In genomic region chr20:50194831-50195523, GRCh38 we compare ENCODE assay signal across 11 cellular contexts. TPM values are rescaled to one million over a fixed set of nuclear protein-coding genes. Genes with fewer than 3 reads are reported as not detected.
A peak's percentile ranks its signal among the peaks of the same experiment; 100 is the strongest.
DNase-seq lines count a peak whose midpoint lies in the region; ATAC-seq, FAIRE-seq and TF ChIP-seq lines count a peak whose summit lies in the region.
"Had no signal": no experiment of that assay in that cellular context is flagged by ENCODE, and none has a peak within 500 bp of the region (broad histone marks: within the 10 kb centered on the region; RNA-seq: fewer than 3 reads in every experiment).

No MANE protein-coding gene starts in this region.

- peaks cover 18% of the 10 kb centered on the region for H3K36me3 ChIP-seq in K562 (ENCODE audit: control insufficient read depth, insufficient read depth, low read length)
- H3K36me3 ChIP-seq in mesendoderm (ENCODE audit: control insufficient read depth, insufficient read depth, low read length) = no peaks in the 10 kb centered on the region
- no peaks in the 10 kb centered on the region for H3K36me3 ChIP-seq in uterus

- H2BK120ac ChIP-seq in mesendoderm (ENCODE audit: low read depth, low read length) = no peak overlapping the region

- TF ChIP-seq EP300 in K562 (IDR thresholded peaks at IDR 0.05; ENCODE audit: low read length) = no peak

- H3K4ac ChIP-seq in mesendoderm (ENCODE audit: low read depth, low read length) = no peak overlapping the region

- no peak overlapping the region for H4K8ac ChIP-seq in mesendoderm (ENCODE audit: low read depth, low read length)

- H3K27ac ChIP-seq in right cardiac atrium (ENCODE audit: low read length) (peak overlapping the region; percentile 38), K562 (ENCODE audit: extremely low read depth, low read depth, low read length) (peak overlapping the region; percentile 4; the same call in 1 of the 3 replicates), mesendoderm (ENCODE audit: low read depth, low read length) (no peak overlapping the region), uterus (peak overlapping the region; percentile 100)

- H2BK15ac ChIP-seq in mesendoderm (replicated peaks; ENCODE audit: low read depth) = no peak overlapping the region

- H3K9ac ChIP-seq in K562 (ENCODE audit: insufficient read depth in 1 of 2, low read depth in 2 of 2, low read length in 2 of 2) (peak overlapping the region in 1 of 2 experiments; percentile 95; a peak in 2 of 4 replicates), mesendoderm (ENCODE audit: low read length) (no peak overlapping the region)

- H3K79me1 ChIP-seq in mesendoderm (ENCODE audit: low read length) = peaks cover 16% of the 10 kb centered on the region

- ATAC-seq in right cardiac atrium = no peak
- ATAC-seq in left ventricle myocardium superior = no peak
- peak; percentile 2 for ATAC-seq in K562
- no peak for ATAC-seq in GM21723 (IDR thresholded peaks at IDR 0.05; ENCODE audit: unreplicated experiment)
- no peak for ATAC-seq in HG03196 (IDR thresholded peaks at IDR 0.05; ENCODE audit: unreplicated experiment)
- ATAC-seq in HG03457 (IDR thresholded peaks at IDR 0.05; ENCODE audit: unreplicated experiment) = no peak
- ATAC-seq: activated CD4-positive, CD25-positive, alpha-beta regulatory T cell treated with anti-CD3 and anti-CD28 coated beads, Interleukin-2, amount 50 U/mL, for 24 hours; effector memory CD8-positive, alpha-beta T cell had no signal

- no peak overlapping the region for H3K23ac ChIP-seq in mesendoderm (ENCODE audit: low read length)

- H3K4me1 ChIP-seq in right cardiac atrium (ENCODE audit: control insufficient read depth, insufficient read depth, low read length) = peaks cover 12% of the 10 kb centered on the region
- peaks cover 42 to 71% of the 10 kb centered on the region in 2 experiments for H3K4me1 ChIP-seq in K562 (replicated peaks in 1 of 2; ENCODE audit: control insufficient read depth in 2 of 2, insufficient read depth in 2 of 2, low read length in 2 of 2)
- peaks cover 16% of the 10 kb centered on the region for H3K4me1 ChIP-seq in mesendoderm (ENCODE audit: control insufficient read depth, low read depth, low read length)
- H3K4me1 ChIP-seq in uterus = peaks cover 0 to 2% of the 10 kb centered on the region in 2 donors

- TF ChIP-seq POLR2A in K562 (conservative IDR thresholded peaks at IDR 0.05) = 0 out of 2 replicates have a peak, but pooled peaks have one; percentile 23
- no peak for TF ChIP-seq POLR2A in uterus (IDR thresholded peaks at IDR 0.05)

- peaks cover 16% of the 10 kb centered on the region; the same call in 1 of the 2 replicates for H4K20me1 ChIP-seq in K562 (replicated peaks; ENCODE audit: control insufficient read depth, insufficient read depth, low read length)

- DNase-seq in right cardiac atrium = peak in 2 of 3 donors; percentile 52 to 58
- no peak for DNase-seq in left ventricle myocardium superior
- peak in 1 of 4 experiments; percentile 46 for DNase-seq in K562 (ENCODE audit: extremely low read depth in 1 of 4, low spot score in 3 of 4)
- peak; percentile 53 for DNase-seq in mesendoderm
- no peak for DNase-seq in uterus
- DNase-seq: effector memory CD8-positive, alpha-beta T cell; NCI-H2107 had no signal

- no TSS peak for BruUV-seq in K562 (replicated peaks; lab: Mats Ljungman, UMichigan)

- H2AFZ ChIP-seq in K562 (ENCODE audit: low read depth, low read length) = no peak overlapping the region

- intact Hi-C loops in right cardiac atrium (cut with DNase I) = loop anchor here (5.0 to 10.0 kb wide), 6 partner anchors 80 to 202 kb away; no protein-coding TSS in a partner anchor
- intact Hi-C loops in left ventricle myocardium superior (cut with micrococcal nuclease) = no loop called here
- intact Hi-C loops in K562 (cut with micrococcal nuclease) = loop anchor here (5.0 kb wide), 1 partner anchor 97 kb away; no protein-coding TSS in a partner anchor
- intact Hi-C loops in uterus (cut with DNase I; ENCODE audit: low total_unique reads) = loop anchor here (10.0 kb wide), 1 partner anchor 90 kb away; no protein-coding TSS in a partner anchor

- H3K4me3 ChIP-seq in right cardiac atrium (ENCODE audit: low read length) = no peak overlapping the region
- H3K4me3 ChIP-seq in K562 = no peak overlapping the region
- no peak overlapping the region for H3K4me3 ChIP-seq in mesendoderm (ENCODE audit: low read length)
- peak overlapping the region; percentile 56 to 97 for H3K4me3 ChIP-seq in uterus

- no peak overlapping the region for H3K18ac ChIP-seq in mesendoderm (ENCODE audit: low read length)

- H3K56ac ChIP-seq in mesendoderm (ENCODE audit: low read length) = no peak overlapping the region

- TF ChIP-seq RAD21 in K562 (CRISPR knock-in tag; conservative IDR thresholded peaks at IDR 0.05 in 1 of 2, IDR thresholded peaks at IDR 0.05 in 1 of 2) = no peak

- H3K79me2 ChIP-seq in K562 (ENCODE audit: control insufficient read depth, insufficient read depth, low read length) (peaks cover 41% of the 10 kb centered on the region), mesendoderm (ENCODE audit: control insufficient read depth, insufficient read depth, low read length) (peaks cover 20% of the 10 kb centered on the region)

- no peaks in the 10 kb centered on the region for H3K9me3 ChIP-seq in right cardiac atrium (ENCODE audit: control insufficient read depth, low read length)
- no peaks in the 10 kb centered on the region; the same call in 1 of the 2 replicates for H3K9me3 ChIP-seq in K562 (replicated peaks; ENCODE audit: control insufficient read depth, insufficient read depth, low read depth, low read length)
- H3K9me3 ChIP-seq in uterus = no peaks in the 10 kb centered on the region

- H3K27me3 ChIP-seq in right cardiac atrium (ENCODE audit: control insufficient read depth, insufficient read depth) (no peaks in the 10 kb centered on the region), K562 (ENCODE audit: control insufficient read depth in 2 of 2, insufficient read depth in 2 of 2, low read length in 2 of 2) (no peaks in the 10 kb centered on the region), mesendoderm (ENCODE audit: insufficient read depth, low read length, poor library complexity) (no peaks in the 10 kb centered on the region), uterus (no peaks in the 10 kb centered on the region)

- CTCF ChIA-PET in K562 (lab: Yijun Ruan, JAX; ENCODE audit: low intra/inter-chr PET ratio) = no interaction called here

- TF ChIP-seq CTCF in K562 (IDR thresholded peaks at IDR 0.05 in 2 of 3, conservative IDR thresholded peaks at IDR 0.05 in 1 of 3; ENCODE audit: insufficient read depth in 2 of 3, low read depth in 1 of 3, low read length in 3 of 3) (no peak), uterus (IDR thresholded peaks at IDR 0.05) (no peak)

- POLR2A ChIA-PET in K562 (lab: Yijun Ruan, JAX) = interaction anchor here (0.6 to 2.4 kb wide), 14 partner anchors 8 to 763 kb away, joined by 3 to 17 read pairs (median 4); partner anchors contain the start of gene DPM1

- 74% methylated on average over 8 of the region's 8 CpGs for WGBS in right cardiac atrium
- WGBS in K562 (ENCODE audit: insufficient coverage, low coverage, missing lambda C conversion rate) = 41% methylated on average over 8 of the region's 8 CpGs
- no CpG with 5 or more reads among the region's 8 CpGs for WGBS in mesendoderm (ENCODE audit: extremely low coverage, insufficient coverage, low lambda C conversion rate)

- H2AK5ac ChIP-seq in mesendoderm (ENCODE audit: low read length) = no peak overlapping the region

- peak overlapping the region; percentile 96 for H3K4me2 ChIP-seq in K562 (ENCODE audit: insufficient read depth, low read length)
- H3K4me2 ChIP-seq in mesendoderm (ENCODE audit: low read length) = no peak overlapping the region

- peak; percentile 72 for FAIRE-seq in K562 (lab: Jason Lieb, UNC)

- no peak overlapping the region for H2BK5ac ChIP-seq in mesendoderm (ENCODE audit: low read length)

- peaks cover 12% of the 10 kb centered on the region for H3K9me1 ChIP-seq in K562 (ENCODE audit: control insufficient read depth, insufficient read depth, low read length)

- no peak overlapping the region for H4K5ac ChIP-seq in mesendoderm (ENCODE audit: low read length)

- in situ Hi-C loops in K562 (cut with MboI) = no loop called here

RNA-seq across cellular contexts. Expression of gene CEBPB, which starts 4.3 kb away (rescaled TPM):
- 10 to 100 TPM; 46.2 to 92.4 (median 64.3) TPM for total RNA-seq in right cardiac atrium
- 16.4 TPM for polyA plus RNA-seq in right cardiac atrium
- total RNA-seq in left ventricle myocardium superior = 59.4 TPM
- 3.3 and 9.2 TPM in 2 replicates for total RNA-seq in K562 (2011; cell fraction: chromatin; rRNA removed; ENCODE audit: low replicate concordance)
- 18.3 and 19.3 TPM in 2 replicates for total RNA-seq in K562 (2011; cell fraction: nucleolus; rRNA removed)
- 8.7 and 9.0 TPM in 2 replicates for total RNA-seq in K562 (2011; cell fraction: nucleoplasm; rRNA removed)
- total RNA-seq in K562 (2014; rRNA removed) = 41.7 and 51.5 TPM in 2 replicates
- 8.1 and 8.3 TPM in 2 replicates for total RNA-seq in K562 (2014; rRNA removed; fragmentation: Illumina TruSeq; extraction: Trizol)
- total RNA-seq in K562 (2015; rRNA removed; fragmentation: Illumina TruSeq; extraction: Trizol) = 5.7 and 6.6 TPM in 2 replicates
- 68.2 and 72.6 TPM in 2 replicates for total RNA-seq in K562 (2021)
- 7.8 and 10.8 TPM in 2 replicates for polyA plus RNA-seq in K562 (2011; rRNA removed)
- polyA plus RNA-seq in K562 (2011; cell fraction: cytosol; rRNA removed) = 12.1 and 32.2 TPM in 2 replicates
- polyA plus RNA-seq in K562 (2011; cell fraction: nucleus; rRNA removed) = 15.5 and 18.1 TPM in 2 replicates
- 16.9 and 44.3 TPM in 2 replicates for polyA plus RNA-seq in K562 (2012)
- 4.6 and 6.8 TPM in 2 replicates for polyA plus RNA-seq in K562 (2014; fragmentation: Illumina TruSeq; extraction: Trizol)
- 1 to 10 TPM; 1.2 to 1.5 TPM for polyA plus RNA-seq in K562 (2014; fragmentation: Nextera tagmentation; extraction: Ambion mirVana)
- polyA plus RNA-seq in K562 (2014; rRNA removed) = 47.7 and 57.9 TPM in 2 replicates
- polyA minus RNA-seq in K562 (2011; rRNA and poly(A)+ RNA removed) = 1.3 and 1.5 TPM in 2 replicates
- 10.1 and 19.9 TPM in 2 replicates for polyA minus RNA-seq in K562 (2011; cell fraction: cytosol; rRNA and poly(A)+ RNA removed)
- polyA minus RNA-seq in K562 (2011; cell fraction: nucleus; rRNA and poly(A)+ RNA removed) = 9.3 and 11.7 TPM in 2 replicates
- polyA plus RNA-seq in mesendoderm (2013, experiment 1 of 2) = 22.5 TPM
- polyA plus RNA-seq in mesendoderm (2013, experiment 2 of 2) = 22.8 TPM
- 100 to 1,000 TPM in 1 of 4 donors, 10 to 100 TPM in 3; 15.6 to 100 (median 59.9) TPM for total RNA-seq in uterus

RNA-seq across cellular contexts. Expression of gene PEDS1, which starts 41.5 kb away (rescaled TPM):
- total RNA-seq in right cardiac atrium = 10 to 100 TPM; 19.3 to 25.2 (median 21.6) TPM
- polyA plus RNA-seq in right cardiac atrium = 26.8 TPM
- total RNA-seq in left ventricle myocardium superior = 31.1 TPM
- 13.1 and 31.5 TPM in 2 replicates for total RNA-seq in K562 (2011; cell fraction: chromatin; rRNA removed; ENCODE audit: low replicate concordance)
- 28.4 and 33.9 TPM in 2 replicates for total RNA-seq in K562 (2011; cell fraction: nucleolus; rRNA removed)
- 33.6 and 54.6 TPM in 2 replicates for total RNA-seq in K562 (2011; cell fraction: nucleoplasm; rRNA removed)
- 32.8 and 43.9 TPM in 2 replicates for total RNA-seq in K562 (2014; rRNA removed)
- total RNA-seq in K562 (2014; rRNA removed; fragmentation: Illumina TruSeq; extraction: Trizol) = 11.4 and 17.1 TPM in 2 replicates
- total RNA-seq in K562 (2015; rRNA removed; fragmentation: Illumina TruSeq; extraction: Trizol) = 24.7 and 24.9 TPM in 2 replicates
- total RNA-seq in K562 (2021) = 28.0 and 28.5 TPM in 2 replicates
- 23.6 and 53.8 TPM in 2 replicates for polyA plus RNA-seq in K562 (2011; rRNA removed)
- polyA plus RNA-seq in K562 (2011; cell fraction: cytosol; rRNA removed) = 65.7 and 87.4 TPM in 2 replicates
- 22.6 and 23.4 TPM in 2 replicates for polyA plus RNA-seq in K562 (2011; cell fraction: nucleus; rRNA removed)
- 24.6 and 36.8 TPM in 2 replicates for polyA plus RNA-seq in K562 (2012)
- 38.5 and 40.3 TPM in 2 replicates for polyA plus RNA-seq in K562 (2014; fragmentation: Illumina TruSeq; extraction: Trizol)
- polyA plus RNA-seq in K562 (2014; fragmentation: Nextera tagmentation; extraction: Ambion mirVana) = 1 to 10 TPM; 2.9 to 3.9 TPM
- polyA plus RNA-seq in K562 (2014; rRNA removed) = 24.2 and 29.4 TPM in 2 replicates
- 33.6 and 49.2 TPM in 2 replicates for polyA minus RNA-seq in K562 (2011; rRNA and poly(A)+ RNA removed)
- polyA minus RNA-seq in K562 (2011; cell fraction: cytosol; rRNA and poly(A)+ RNA removed) = 34.3 and 45.2 TPM in 2 replicates
- polyA minus RNA-seq in K562 (2011; cell fraction: nucleus; rRNA and poly(A)+ RNA removed) = 4.0 and 5.9 TPM in 2 replicates
- polyA plus RNA-seq in mesendoderm (2013, experiment 1 of 2) = 59.8 TPM
- polyA plus RNA-seq in mesendoderm (2013, experiment 2 of 2) = 57.8 TPM
- total RNA-seq in uterus = 10 to 100 TPM in 1 of 4 donors, 1 to 10 TPM in 3; 1.5 to 19.8 (median 6.1) TPM

Comparison
In these comparisons a context has a peak if more than half of its experiments do, and no peak if none do; other contexts are left out.
1. DNase-seq: peak in right cardiac atrium (2 of 3) and mesendoderm (single experiment); none in left ventricle myocardium superior (single experiment) and uterus (0 of 2).
2. H3K4me3 ChIP-seq: peak in uterus (2 of 2); none in right cardiac atrium (single experiment), K562 (single experiment) and mesendoderm (single experiment).